In the genomic region with DNA sequence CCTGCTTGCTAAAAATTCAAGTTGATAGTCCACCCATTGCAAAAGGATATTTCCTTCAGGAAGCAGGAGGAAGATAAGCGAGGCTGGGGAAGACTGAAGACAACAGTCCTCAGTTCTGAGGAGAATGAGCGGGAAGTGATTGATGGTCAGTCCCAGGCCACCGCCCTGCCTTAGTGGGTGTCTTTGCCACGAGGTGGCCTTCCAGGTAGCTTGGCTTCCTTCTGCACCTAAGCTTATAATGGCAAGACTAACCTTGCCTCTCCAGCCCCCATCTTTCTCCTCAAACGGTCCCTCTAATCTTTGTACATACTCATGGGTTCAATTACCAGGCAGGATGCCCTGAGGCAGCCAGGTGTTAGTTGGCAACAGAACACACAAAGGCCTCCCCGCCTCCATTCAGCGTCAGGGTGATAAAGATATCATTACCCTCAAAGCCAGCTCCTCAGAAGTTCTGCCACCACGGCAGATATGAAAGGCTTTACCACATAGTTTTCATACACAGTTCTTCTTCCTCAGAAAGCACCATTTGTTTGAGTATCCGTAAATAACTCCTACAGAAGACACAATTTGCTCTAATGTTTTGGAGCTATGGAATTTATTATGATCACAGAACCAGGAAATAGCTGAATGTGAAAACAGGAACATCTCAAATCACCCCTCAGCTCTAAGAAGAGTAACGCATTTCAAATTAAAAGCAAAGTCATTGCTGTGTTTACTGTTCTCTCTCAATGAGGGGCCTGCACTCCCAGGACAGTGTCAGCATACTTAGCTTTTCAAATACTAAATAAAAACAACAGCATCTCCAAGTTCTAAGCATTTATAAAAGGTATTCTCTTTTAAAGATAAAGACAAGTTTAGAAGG, we compare ENCODE assay signal across 9 cellular contexts.
DNase-seq lines count a peak whose midpoint lies in the region; ATAC-seq, FAIRE-seq and TF ChIP-seq lines count a peak whose summit lies in the region.
"Had no signal": no experiment of that assay in that cellular context is flagged by ENCODE, and none has a peak within 500 bp of the region (broad histone marks: within the 10 kb centered on the region; RNA-seq: fewer than 3 reads in every experiment).

No MANE protein-coding gene starts in this region.

- CTCF ChIA-PET in CD8-positive, alpha-beta T cell (lab: Charles Lee) = interaction anchor here (0.6 to 5.1 kb wide), 25 partner anchors 7 to 315 kb away, joined by 3 to 29 read pairs (median 4); a partner anchor contains a TSS
- CTCF ChIA-PET in GM12878 (lab: Yijun Ruan, JAX) = interaction anchor here (0.6 to 10.6 kb wide), 64 partner anchors 8 to 260 kb away, joined by 3 to 203 read pairs (median 6); a partner anchor contains a TSS

- no peak for TF ChIP-seq EP300 in GM12878 (IDR thresholded peaks at IDR 0.05; ENCODE audit: borderline replicate concordance in 1 of 2, control insufficient read depth in 1 of 2, low read depth in 2 of 2, low read length in 2 of 2)

- TF ChIP-seq POLR2A in GM12878 (IDR thresholded peaks at IDR 0.05; ENCODE audit: low read depth, low read length) = no peak
- TF ChIP-seq POLR2A in uterus (IDR thresholded peaks at IDR 0.05) = no peak
- no peak for TF ChIP-seq POLR2A in vagina (IDR thresholded peaks at IDR 0.05)
- no peak for TF ChIP-seq POLR2A in testis (IDR thresholded peaks at IDR 0.05)

- RAD21 ChIA-PET in GM12878 (lab: Charles Lee; ENCODE audit: unreplicated experiment) = interaction anchor here (0.7 to 8.7 kb wide), 40 partner anchors 17 to 259 kb away, joined by 3 to 110 read pairs (median 6); a partner anchor contains a TSS

- no peak overlapping the region; the same call in 1 of the 2 replicates for H2AFZ ChIP-seq in GM12878 (ENCODE audit: control insufficient read depth, low read depth, low read length)

- no peak overlapping the region for H3K4me3 ChIP-seq in CD8-positive, alpha-beta T cell (ENCODE audit: low read depth, low read length)
- H3K4me3 ChIP-seq in GM12878 (no peak overlapping the region), uterus (no peak overlapping the region), vagina (no peak overlapping the region), testis (no peak overlapping the region), lower lobe of right lung (no peak overlapping the region)

- SMC1A ChIA-PET in GM12878 (lab: Charles Lee; ENCODE audit: uncharacterized antibody, unreplicated experiment) = interaction anchor here (0.6 to 10.2 kb wide), 54 partner anchors 8 to 260 kb away, joined by 3 to 135 read pairs (median 5); a partner anchor contains a TSS

- H3K9ac ChIP-seq in GM12878 (ENCODE audit: control insufficient read depth, insufficient read depth, low read length) = no peak overlapping the region; the same call in 1 of the 2 replicates

- no peak for TF ChIP-seq CTCF in CD8-positive, alpha-beta T cell (IDR thresholded peaks at IDR 0.05)
- TF ChIP-seq CTCF in GM12878 (IDR thresholded peaks at IDR 0.05 in 2 of 3, conservative IDR thresholded peaks at IDR 0.05 in 1 of 3; ENCODE audit: control insufficient read depth in 2 of 3, extremely low read depth in 1 of 3, insufficient read depth in 1 of 3, low read depth in 3 of 3, low read length in 3 of 3) (no peak), uterus (IDR thresholded peaks at IDR 0.05) (no peak), vagina (IDR thresholded peaks at IDR 0.05) (no peak), testis (IDR thresholded peaks at IDR 0.05) (no peak), lower lobe of right lung (IDR thresholded peaks at IDR 0.05) (no peak)

- H4K20me1 ChIP-seq in GM12878 (ENCODE audit: control insufficient read depth, insufficient read depth) = no peaks in the 10 kb centered on the region

- H3K27me3 ChIP-seq in CD8-positive, alpha-beta T cell (ENCODE audit: insufficient read depth, low read length) = no peaks in the 10 kb centered on the region
- H3K27me3 ChIP-seq in GM12878 (replicated peaks in 1 of 2; ENCODE audit: control insufficient read depth in 2 of 2, insufficient read depth in 2 of 2, low read length in 1 of 2) (no peaks in the 10 kb centered on the region), uterus (no peaks in the 10 kb centered on the region), vagina (no peaks in the 10 kb centered on the region), testis (no peaks in the 10 kb centered on the region), lower lobe of right lung (ENCODE audit: low read depth) (no peaks in the 10 kb centered on the region)

- no peaks in the 10 kb centered on the region for H3K36me3 ChIP-seq in CD8-positive, alpha-beta T cell (ENCODE audit: insufficient read depth, low read length)
- H3K36me3 ChIP-seq in GM12878 (ENCODE audit: control insufficient read depth in 2 of 2, insufficient read depth in 2 of 2, low read length in 1 of 2) = 0 out of 4 replicates have a peak, but pooled peaks cover 0 to 2% of the 10 kb centered on the region in 2 experiments
- H3K36me3 ChIP-seq in uterus = no peaks in the 10 kb centered on the region
- H3K36me3 ChIP-seq in vagina = no peaks in the 10 kb centered on the region
- no peaks in the 10 kb centered on the region for H3K36me3 ChIP-seq in testis (ENCODE audit: low read depth, missing control alignments)
- H3K36me3 ChIP-seq in lower lobe of right lung = peaks cover 4% of the 10 kb centered on the region

- no peaks in the 10 kb centered on the region for H3K27me3 Mint-ChIP-seq in CD8-positive, alpha-beta T cell (ENCODE audit: low read depth)

- BruUV-seq in GM12878 (replicated peaks; lab: Mats Ljungman, UMichigan) = TSS peak; percentile 50

- H3K4me3 Mint-ChIP-seq in CD8-positive, alpha-beta T cell = no peak overlapping the region
- H3K4me3 Mint-ChIP-seq: naive B cell had no signal

- 28% methylated on average over 10 of the region's 10 CpGs for WGBS in GM12878 (ENCODE audit: insufficient coverage, insufficient replicate concordance, low lambda C conversion rate, missing lambda C conversion rate)
- 68 to 69% methylated on average over 10 of the region's 10 CpGs for WGBS in testis, 2 donors

- no peaks in the 10 kb centered on the region for H3K79me2 ChIP-seq in GM12878 (ENCODE audit: control insufficient read depth, insufficient read depth, low read length)

- in situ Hi-C loops in GM12878 (cut with MboI) = loop anchor here (5.0 to 10.0 kb wide), 3 partner anchors 177 to 453 kb away; a partner anchor contains a TSS

- FAIRE-seq in GM12878 (lab: Jason Lieb, UNC) = peak; percentile 47

- H3K9me3 ChIP-seq in CD8-positive, alpha-beta T cell (ENCODE audit: low read length) = no peaks in the 10 kb centered on the region
- H3K9me3 ChIP-seq in GM12878 (replicated peaks; ENCODE audit: control insufficient read depth, insufficient read depth, low read length) = no peaks in the 10 kb centered on the region
- H3K9me3 ChIP-seq in uterus = no peaks in the 10 kb centered on the region
- H3K9me3 ChIP-seq in vagina = no peaks in the 10 kb centered on the region
- H3K9me3 ChIP-seq in testis = no peaks in the 10 kb centered on the region
- no peaks in the 10 kb centered on the region for H3K9me3 ChIP-seq in lower lobe of right lung

- peaks cover 37% of the 10 kb centered on the region for H3K4me1 ChIP-seq in CD8-positive, alpha-beta T cell (ENCODE audit: insufficient read depth, low read length)
- H3K4me1 ChIP-seq in GM12878 (ENCODE audit: control insufficient read depth, insufficient read depth, low read length) (peaks cover 47% of the 10 kb centered on the region), uterus (peaks cover 0 to 7% of the 10 kb centered on the region in 2 donors), vagina (peaks cover 36% of the 10 kb centered on the region), testis (peaks cover 15% of the 10 kb centered on the region), lower lobe of right lung (peaks cover 37% of the 10 kb centered on the region)

- intact Hi-C loops in CD8-positive, alpha-beta T cell (cut with DNase I, micrococcal nuclease) = loop anchor here (2.0 to 10.0 kb wide), 8 partner anchors 23 to 453 kb away; a partner anchor contains a TSS
- intact Hi-C loops in GM12878 (cut with micrococcal nuclease; ENCODE audit: unreplicated experiment) (loop anchor here (2.0 to 5.0 kb wide), 5 partner anchors 40 to 250 kb away; a partner anchor contains a TSS), uterus (cut with DNase I; ENCODE audit: low total_unique reads) (loop anchor here (10.0 kb wide), 1 partner anchor 253 kb away; a partner anchor contains a TSS), vagina (cut with DNase I) (no loop called here), testis (cut with DNase I; ENCODE audit: low total_unique reads) (no loop called here), lower lobe of right lung (cut with DNase I) (no loop called here)

- peak; percentile 76 for ATAC-seq in CD8-positive, alpha-beta T cell
- ATAC-seq in GM21526 (IDR thresholded peaks at IDR 0.05; ENCODE audit: low FRiP score, unreplicated experiment) = peak; percentile 50
- ATAC-seq in GM12878 = peak; percentile 80
- ATAC-seq in lower lobe of right lung = no peak

- H3K4me2 ChIP-seq in GM12878 (ENCODE audit: control insufficient read depth, insufficient read depth) = peak overlapping the region; percentile 49

- H3K9me3 Mint-ChIP-seq in CD8-positive, alpha-beta T cell = no peaks in the 10 kb centered on the region
- H3K9me3 Mint-ChIP-seq: naive B cell had no signal

- POLR2A ChIA-PET in CD8-positive, alpha-beta T cell (lab: Charles Lee) = interaction anchor here (0.8 kb wide), 1 partner anchor 27 kb away, joined by 3 read pairs; no protein-coding TSS in a partner anchor
- POLR2A ChIA-PET in GM12878 (lab: Charles Lee) = interaction anchor here (0.8 to 4.4 kb wide), 12 partner anchors 8 to 247 kb away, joined by 3 to 14 read pairs (median 4); no protein-coding TSS in a partner anchor

- H3K36me3 Mint-ChIP-seq in CD8-positive, alpha-beta T cell = peaks cover 4% of the 10 kb centered on the region
- H3K36me3 Mint-ChIP-seq: naive B cell had no signal

- peak overlapping the region; percentile 87 for H3K27ac Mint-ChIP-seq in CD8-positive, alpha-beta T cell

- H3K4me1 Mint-ChIP-seq in CD8-positive, alpha-beta T cell (ENCODE audit: low read depth) = peaks cover 46% of the 10 kb centered on the region

- no peak for TF ChIP-seq RAD21 in GM12878 (IDR thresholded peaks at IDR 0.05; ENCODE audit: insufficient read depth, low read depth, low read length)

- no peak overlapping the region for H3K27ac ChIP-seq in CD8-positive, alpha-beta T cell (ENCODE audit: low read depth, low read length)
- peak overlapping the region; percentile 41 for H3K27ac ChIP-seq in GM12878 (ENCODE audit: control insufficient read depth, insufficient read depth)
- peak overlapping the region; percentile 29 to 63 for H3K27ac ChIP-seq in uterus
- no peak overlapping the region for H3K27ac ChIP-seq in vagina
- H3K27ac ChIP-seq in testis = no peak overlapping the region
- H3K27ac ChIP-seq in lower lobe of right lung = no peak overlapping the region

- DNase-seq in CD8-positive, alpha-beta T cell = peak in 6 of 7 experiments; percentile 9 to 64 (median 55)
- DNase-seq in NCI-H1417 (lab: John Stamatoyannopoulos, UW) (peak in 2 of 3 experiments; percentile 68 to 87), GM12878 (ENCODE audit: low read depth, low spot score) (peak; percentile 72), uterus (no peak), vagina (ENCODE audit: extremely low spot score in 2 of 2) (no peak), testis (no peak), lower lobe of right lung (no peak)
- DNase-seq: naive B cell had no signal

TF ChIP-seq in GM12878, 131 proteins besides CTCF, POLR2A, EP300 and RAD21 (continues in another document):
- no peak for TF ChIP-seq ZZZ3 (IDR thresholded peaks at IDR 0.05; ENCODE audit: control insufficient read depth, insufficient read length, low read depth)
- TF ChIP-seq CEBPB (IDR thresholded peaks at IDR 0.05; ENCODE audit: borderline replicate concordance in 1 of 2, low read depth in 2 of 2, low read length in 2 of 2) = no peak

Comparison
In these comparisons a context has a peak if more than half of its experiments do, and no peak if none do; other contexts are left out.
1. ATAC-seq: peak in CD8-positive, alpha-beta T cell (single experiment), GM21526 (single experiment) and GM12878 (single experiment); none in lower lobe of right lung (0 of 2).
2. DNase-seq: peak in CD8-positive, alpha-beta T cell (6 of 7), NCI-H1417 (2 of 3) and GM12878 (single experiment); none in uterus (0 of 2), vagina (0 of 2), testis (single experiment) and lower lobe of right lung (single experiment).
3. H3K27ac ChIP-seq: peak in GM12878 (single experiment) and uterus (2 of 2); none in CD8-positive, alpha-beta T cell (single experiment), vagina (single experiment), testis (0 of 2) and lower lobe of right lung (single experiment).
4. intact Hi-C loops: an anchor here in CD8-positive, alpha-beta T cell (2.0 to 10.0 kb wide), GM12878 (2.0 to 5.0 kb wide) and uterus (10.0 kb wide); none called in vagina, testis and lower lobe of right lung.